ENCODE assay signal across 8 cellular contexts in genomic region chr5:55712023-55712859, GRCh38. TPM values are rescaled to one million over a fixed set of nuclear protein-coding genes. Genes with fewer than 3 reads are reported as not detected.
DNase-seq lines count a peak whose midpoint lies in the region; ATAC-seq, FAIRE-seq and TF ChIP-seq lines count a peak whose summit lies in the region.

SLC38A9 (minus strand) TSS chr5:55712324; CDS start chr5:55697958, 14,366 bp downstream.

- H3K9me3 ChIP-seq in left ventricle myocardium inferior (replicated peaks): no peaks in the 10 kb centered on the region

- H3K27me3 Mint-ChIP-seq in progenitor cell of endocrine pancreas: no peaks in the 10 kb centered on the region

- peaks cover 13% of the 10 kb centered on the region for H3K9me3 Mint-ChIP-seq in progenitor cell of endocrine pancreas (ENCODE audit: low read depth)

- TF ChIP-seq CTCF in left ventricle myocardium inferior (IDR thresholded peaks at IDR 0.05; ENCODE audit: borderline replicate concordance) (no peak), progenitor cell of endocrine pancreas (IDR thresholded peaks at IDR 0.05; ENCODE audit: unreplicated experiment) (no peak)

- FAIRE-seq in GM12892 (lab: Jason Lieb, UNC): peak; percentile 90

- H3K4me1 ChIP-seq in left ventricle myocardium inferior: peaks cover 20% of the 10 kb centered on the region

- H3K27me3 ChIP-seq in left ventricle myocardium inferior (ENCODE audit: low read depth): no peaks in the 10 kb centered on the region

- peak; percentile 100 for ATAC-seq in HG02852 (IDR thresholded peaks at IDR 0.05; ENCODE audit: unreplicated experiment)

- intact Hi-C loops in left ventricle myocardium inferior (cut with micrococcal nuclease): no loop called here

- peak within 1 kb of the TSS; percentile 73 for H3K27ac ChIP-seq in left ventricle myocardium inferior (replicated peaks)

- peaks cover 15% of the 10 kb centered on the region for H3K36me3 ChIP-seq in left ventricle myocardium inferior

- peak; percentile 80 for DNase-seq in GM12892 (ENCODE audit: insufficient read length)
- peak; percentile 95 for DNase-seq in NCI-H146 (lab: John Stamatoyannopoulos, UW)
- DNase-seq in T-helper 1 cell: peak; percentile 80 to 92 (median 90)
- DNase-seq in amniotic epithelial cell (ENCODE audit: low read depth): peak; percentile 89
- DNase-seq in left ventricle myocardium inferior: peak; percentile 96
- peak; percentile 92 for DNase-seq in progenitor cell of endocrine pancreas (ENCODE audit: low spot score, unreplicated experiment)
- peak; percentile 96 for DNase-seq in ureter (ENCODE audit: low spot score)

- H3K4me3 ChIP-seq in left ventricle myocardium inferior: peak within 1 kb of the TSS; percentile 92

- peak within 1 kb of the TSS; percentile 97 for H3K27ac Mint-ChIP-seq in progenitor cell of endocrine pancreas

- H3K36me3 Mint-ChIP-seq in progenitor cell of endocrine pancreas (ENCODE audit: insufficient read depth): peaks cover 2% of the 10 kb centered on the region

- TF ChIP-seq POLR2A in GM12892 (IDR thresholded peaks at IDR 0.05; ENCODE audit: low read depth, low read length): peak; percentile 78; the same call in 1 of the 2 replicates

- H3K4me1 Mint-ChIP-seq in progenitor cell of endocrine pancreas (ENCODE audit: low read depth): peaks cover 10% of the 10 kb centered on the region

- H3K4me3 Mint-ChIP-seq in progenitor cell of endocrine pancreas (ENCODE audit: low read depth): peak within 1 kb of the TSS; percentile 100

RNA-seq across cellular contexts. Expression of gene SLC38A9, which starts in this region (rescaled TPM):
- 15.0 TPM for polyA plus RNA-seq in GM12892 (2012; ENCODE audit: missing spikeins)
- total RNA-seq in left ventricle myocardium inferior: 7.0 TPM
- total RNA-seq in progenitor cell of endocrine pancreas: 42.9 and 49.9 TPM in 2 replicates
- 29.1 TPM for total RNA-seq in ureter

Comparison
In these comparisons a context has a peak if more than half of its experiments do, and no peak if none do; other contexts are left out.
1. Peak in every context shown above with its lines: DNase-seq, ATAC-seq, H3K4me3 ChIP-seq and H3K27ac ChIP-seq.